ENCODE assay signal across 12 cellular contexts in the genomic region with DNA sequence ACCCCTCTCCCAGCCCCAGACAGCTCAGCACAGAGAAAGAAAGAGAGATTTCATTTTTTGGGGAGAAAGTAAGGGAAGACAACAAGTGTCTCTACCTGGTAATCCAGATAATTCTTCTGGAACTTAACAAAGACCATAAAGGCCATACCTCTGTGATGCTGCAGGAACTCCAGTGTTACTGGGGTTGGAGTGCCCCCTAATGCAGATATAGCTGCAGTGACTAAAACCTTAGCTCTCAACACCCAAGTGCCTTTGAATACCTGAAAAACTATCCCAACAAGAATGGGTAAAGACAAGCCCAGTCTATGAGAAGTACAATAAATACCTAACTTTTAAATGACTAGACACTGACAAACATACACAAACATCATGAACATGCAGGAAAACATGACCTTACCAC.
DNase-seq lines count a peak whose midpoint lies in the region; ATAC-seq, FAIRE-seq and TF ChIP-seq lines count a peak whose summit lies in the region.
"Had no signal": no experiment of that assay in that cellular context is flagged by ENCODE, and none has a peak within 500 bp of the region (broad histone marks: within the 10 kb centered on the region; RNA-seq: fewer than 3 reads in every experiment).

No MANE protein-coding gene starts in this region.

- in situ Hi-C loops in IMR-90 (cut with MboI; ENCODE audit: low sequenced_read_pairs) = no loop called here

- no peak overlapping the region for H2AK5ac ChIP-seq in IMR-90 (ENCODE audit: low read depth, low read length)

- H3K4ac ChIP-seq in IMR-90 (ENCODE audit: low read depth, low read length) = no peak overlapping the region

- no peak overlapping the region for H3K9ac ChIP-seq in IMR-90 (ENCODE audit: low read depth, low read length)
- H3K9ac ChIP-seq in SK-N-SH = no peak overlapping the region

- no peak overlapping the region for H3K18ac ChIP-seq in IMR-90 (ENCODE audit: low read depth, low read length)

- dilution Hi-C loops in IMR-90 (cut with HindIII; ENCODE audit: low sequenced_read_pairs, unreplicated experiment) = no loop called here

- TF ChIP-seq POLR2A in IMR-90 (IDR thresholded peaks at IDR 0.05; ENCODE audit: low read depth, low read length) (no peak), GM12892 (IDR thresholded peaks at IDR 0.05; ENCODE audit: low read depth, low read length) (no peak)

- no peak overlapping the region for H2BK120ac ChIP-seq in IMR-90 (ENCODE audit: low read depth, low read length)

- H4K91ac ChIP-seq in IMR-90 (ENCODE audit: insufficient read depth, low read depth, low read length) = no peak overlapping the region

- H2BK5ac ChIP-seq in IMR-90 (ENCODE audit: low read depth, low read length, poor library complexity, severe bottlenecking) = no peak overlapping the region

- H3K79me2 ChIP-seq in SK-N-SH (ENCODE audit: insufficient read depth) = no peaks in the 10 kb centered on the region

- no peaks in the 10 kb centered on the region for H3K9me2 ChIP-seq in SK-N-SH

- H4K20me1 ChIP-seq in IMR-90 (ENCODE audit: insufficient read depth, low read length) (no peaks in the 10 kb centered on the region), SK-N-SH (ENCODE audit: insufficient read depth) (no peaks in the 10 kb centered on the region)

- peak; percentile 30 for DNase-seq in IMR-90
- no peak for DNase-seq in SK-N-SH
- peak; percentile 3 for DNase-seq in glomerular endothelial cell (ENCODE audit: extremely low read depth, low read depth, low spot score)
- peak; percentile 45 for DNase-seq in renal cortical epithelial cell (ENCODE audit: low read depth)
- no peak for DNase-seq in activated CD4-positive, alpha-beta T cell treated with anti-CD3 and anti-CD28 coated beads for 4 hours
- no peak for DNase-seq in T1000 (lab: John Stamatoyannopoulos, UW)
- DNase-seq in GM12892 (ENCODE audit: insufficient read length) = no peak
- DNase-seq: activated CD4-positive, alpha-beta T cell treated with anti-CD3 and anti-CD28 coated beads for 1 hour; activated naive CD4-positive, alpha-beta T cell treated with anti-CD3 and anti-CD28 coated beads, Interleukin-2, amount 50 U/mL, for 16 hours; GF-D8; NCI-H1105 treated with DMSO at 0.1 percent for 48 hours; right cardiac atrium had no signal

- no peaks in the 10 kb centered on the region for H3F3A ChIP-seq in SK-N-SH (replicated peaks; ENCODE audit: insufficient read depth)

- TF ChIP-seq CTCF in IMR-90 (conservative IDR thresholded peaks at IDR 0.05; ENCODE audit: low read depth, low read length) = peak; percentile 57
- peak; percentile 53 for TF ChIP-seq CTCF in SK-N-SH (IDR thresholded peaks at IDR 0.05)

- no peak overlapping the region for H3K23ac ChIP-seq in IMR-90 (ENCODE audit: low read depth, low read length)

- H3K4me3 ChIP-seq in IMR-90 (ENCODE audit: insufficient read depth, low read depth, low read length) = no peak overlapping the region
- H3K4me3 ChIP-seq in SK-N-SH (ENCODE audit: low read depth in 2 of 2, low read length in 1 of 2) = no peak overlapping the region

- BruUV-seq in IMR-90 (replicated peaks; lab: Mats Ljungman, UMichigan) = no TSS peak

- FAIRE-seq in GM12892 (lab: Jason Lieb, UNC) = no peak

- H3K4me2 ChIP-seq in IMR-90 (ENCODE audit: low read depth, low read length) (no peak overlapping the region), SK-N-SH (no peak overlapping the region)

- H3K14ac ChIP-seq in IMR-90 (replicated peaks; ENCODE audit: low read depth, low read length) = no peak overlapping the region

- no peaks in the 10 kb centered on the region for H3K27me3 ChIP-seq in IMR-90 (ENCODE audit: control insufficient read depth, insufficient read depth, low read length)
- no peaks in the 10 kb centered on the region for H3K27me3 ChIP-seq in SK-N-SH (ENCODE audit: insufficient read depth)

- ATAC-seq in IMR-90 (ENCODE audit: low read depth) = peak; percentile 71
- ATAC-seq: right cardiac atrium had no signal

- H2BK20ac ChIP-seq in IMR-90 (ENCODE audit: low read depth, low read length) = no peak overlapping the region

- TF ChIP-seq RAD21 in IMR-90 (IDR thresholded peaks at IDR 0.05; ENCODE audit: low read length) (peak; percentile 66), SK-N-SH (IDR thresholded peaks at IDR 0.05; ENCODE audit: low read length) (peak; percentile 57)

- H2BK15ac ChIP-seq in IMR-90 (ENCODE audit: low read depth, low read length) = no peak overlapping the region

- H4K8ac ChIP-seq in IMR-90 (ENCODE audit: low read depth in 2 of 2, low read length in 2 of 2) = no peak overlapping the region

- H3K4me1 ChIP-seq in IMR-90 (ENCODE audit: control insufficient read depth, insufficient read depth, low read length) (no peaks in the 10 kb centered on the region), SK-N-SH (ENCODE audit: control insufficient read depth in 1 of 2, insufficient read depth in 2 of 2, low read depth in 1 of 2, low read length in 1 of 2) (no peaks in the 10 kb centered on the region)

- H3K36me3 ChIP-seq in IMR-90 (ENCODE audit: control insufficient read depth, insufficient read depth, low read length) (no peaks in the 10 kb centered on the region), SK-N-SH (replicated peaks in 1 of 2; ENCODE audit: control insufficient read depth in 1 of 2, insufficient read depth in 2 of 2, low read length in 1 of 2) (no peaks in the 10 kb centered on the region)

- no peak overlapping the region for H2AFZ ChIP-seq in IMR-90 (replicated peaks; ENCODE audit: low read length, poor library complexity)
- H2AFZ ChIP-seq in SK-N-SH (ENCODE audit: low read depth) = no peak overlapping the region

- H3K27ac ChIP-seq in IMR-90 (ENCODE audit: insufficient read depth, low read length) (no peak overlapping the region), SK-N-SH (ENCODE audit: low read depth in 2 of 2, low read length in 1 of 2) (no peak overlapping the region)

- no peaks in the 10 kb centered on the region for H3K79me1 ChIP-seq in IMR-90 (ENCODE audit: low read depth in 1 of 2, low read length in 2 of 2)

- no peak overlapping the region for H4K5ac ChIP-seq in IMR-90 (ENCODE audit: low read depth, low read length)

- POLR2A ChIA-PET in IMR-90 (lab: Charles Lee; ENCODE audit: unreplicated experiment) (no interaction called here), SK-N-SH (lab: Yijun Ruan, JAX) (no interaction called here)

- CTCF ChIA-PET in IMR-90 (lab: Yijun Ruan, JAX) = interaction anchor here (0.6 to 1.1 kb wide), 2 partner anchors 44 to 178 kb away, joined by 3 to 4 read pairs; no protein-coding TSS in a partner anchor
- CTCF ChIA-PET in SK-N-SH (lab: Yijun Ruan, JAX) = interaction anchor here (1.4 to 1.7 kb wide), 2 partner anchors 688 to 947 kb away, joined by 3 to 7 read pairs; no protein-coding TSS in a partner anchor

- H3K9me3 ChIP-seq in IMR-90 (ENCODE audit: control insufficient read depth, insufficient read depth, low read length) (no peaks in the 10 kb centered on the region), SK-N-SH (no peaks in the 10 kb centered on the region)

- no peaks in the 10 kb centered on the region for H3K9me1 ChIP-seq in IMR-90 (ENCODE audit: insufficient read depth, low read length)

- H3K56ac ChIP-seq in IMR-90 (ENCODE audit: extremely low read depth, insufficient read depth, low read length) = no peak overlapping the region

- no peak for TF ChIP-seq EP300 in SK-N-SH (IDR thresholded peaks at IDR 0.05; ENCODE audit: borderline replicate concordance in 1 of 2, low read depth in 1 of 2, low read length in 1 of 2)

- no peak overlapping the region for H2AK9ac ChIP-seq in IMR-90 (replicated peaks; ENCODE audit: low read depth, low read length, poor library complexity)

- intact Hi-C loops in IMR-90 (cut with micrococcal nuclease) = loop anchor here (2.0 to 5.0 kb wide), 3 partner anchors 291 to 687 kb away; no protein-coding TSS in a partner anchor

TF ChIP-seq in IMR-90, 13 proteins besides CTCF, POLR2A, EP300 and RAD21:
- TF ChIP-seq, protein P1, sequence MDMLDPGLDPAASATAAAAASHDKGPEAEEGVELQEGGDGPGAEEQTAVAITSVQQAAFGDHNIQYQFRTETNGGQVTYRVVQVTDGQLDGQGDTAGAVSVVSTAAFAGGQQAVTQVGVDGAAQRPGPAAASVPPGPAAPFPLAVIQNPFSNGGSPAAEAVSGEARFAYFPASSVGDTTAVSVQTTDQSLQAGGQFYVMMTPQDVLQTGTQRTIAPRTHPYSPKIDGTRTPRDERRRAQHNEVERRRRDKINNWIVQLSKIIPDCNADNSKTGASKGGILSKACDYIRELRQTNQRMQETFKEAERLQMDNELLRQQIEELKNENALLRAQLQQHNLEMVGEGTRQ (IDR thresholded peaks at IDR 0.05; ENCODE audit: low read depth, low read length) = no peak
- TF ChIP-seq FOS (IDR thresholded peaks at IDR 0.05; ENCODE audit: low read depth, low read length) = no peak
- TF ChIP-seq MAFK (IDR thresholded peaks at IDR 0.05; ENCODE audit: low read depth, low read length) = no peak
- TF ChIP-seq BHLHE40 (IDR thresholded peaks at IDR 0.05; ENCODE audit: low read depth, low read length) = no peak
- TF ChIP-seq RFX5 (IDR thresholded peaks at IDR 0.05; ENCODE audit: low read depth, low read length) = no peak
- TF ChIP-seq SMC3 (IDR thresholded peaks at IDR 0.05; ENCODE audit: low read depth, low read length) = peak; percentile 42; the same call in 1 of the 2 replicates

TF ChIP-seq in SK-N-SH, 30 proteins besides CTCF, POLR2A, EP300 and RAD21:
- TF ChIP-seq TEAD4 (IDR thresholded peaks at IDR 0.05; ENCODE audit: borderline replicate concordance, insufficient read depth) (no peak), SMC3 (IDR thresholded peaks at IDR 0.05; ENCODE audit: low read depth, low read length) (peak; percentile 42; the same call in 1 of the 2 replicates)

Comparison
In these comparisons a context has a peak if more than half of its experiments do, and no peak if none do; other contexts are left out.
1. DNase-seq: peak in IMR-90 (single experiment), glomerular endothelial cell (single experiment) and renal cortical epithelial cell (single experiment); none in SK-N-SH (single experiment), activated CD4-positive, alpha-beta T cell treated with anti-CD3 and anti-CD28 coated beads for 4 hours (0 of 2), T1000 (single experiment) and GM12892 (single experiment).